1 cellular context compared by ENCODE assay signal in genomic region chr20:58389324-58389967, GRCh38.
TF ChIP-seq lines count a peak whose summit lies in the region.

No MANE protein-coding gene starts in this region.

TF ChIP-seq in HepG2, 621 proteins besides CTCF, POLR2A, EP300 and RAD21 (continued from another document and continues in another):
- peak; percentile 95 for TF ChIP-seq AGO2 (optimal IDR thresholded peaks at IDR 0.05; ENCODE audit: low read depth, low read length)
- TF ChIP-seq IRF9 (CRISPR knock-in tag; IDR thresholded peaks at IDR 0.05; ENCODE audit: borderline replicate concordance), result no peak
- peak; percentile 85 for TF ChIP-seq YEATS4 (CRISPR knock-in tag; IDR thresholded peaks at IDR 0.05; ENCODE audit: borderline replicate concordance)
- peak; percentile 34; the same call in 1 of the 2 replicates for TF ChIP-seq GATAD1 (CRISPR knock-in tag; IDR thresholded peaks at IDR 0.05)
- peak; percentile 77; the same call in 1 of the 2 replicates for TF ChIP-seq TEAD2 (CRISPR knock-in tag; IDR thresholded peaks at IDR 0.05)
- TF ChIP-seq ZBTB26 (CRISPR knock-in tag; IDR thresholded peaks at IDR 0.05; ENCODE audit: borderline replicate concordance), result peak; percentile 17; the same call in 1 of the 2 replicates
- TF ChIP-seq ZNF234 (CRISPR knock-in tag; conservative IDR thresholded peaks at IDR 0.05), result peak; percentile 59; the same call in 1 of the 2 replicates
- TF ChIP-seq NFATC3 (CRISPR knock-in tag; IDR thresholded peaks at IDR 0.05), result no peak
- 0 out of 2 replicates have a peak, but pooled peaks have one; percentile 87 for TF ChIP-seq WIZ (CRISPR knock-in tag; IDR thresholded peaks at IDR 0.05)
- TF ChIP-seq BHLHE40 (IDR thresholded peaks at IDR 0.05; ENCODE audit: low read length), result no peak
- peak; percentile 18; the same call in 1 of the 2 replicates for TF ChIP-seq ZNF547 (CRISPR knock-in tag; IDR thresholded peaks at IDR 0.05)
- TF ChIP-seq ZNF343 (CRISPR knock-in tag; IDR thresholded peaks at IDR 0.05), result peak; percentile 41; the same call in 1 of the 2 replicates
- 0 out of 2 replicates have a peak, but pooled peaks have one; percentile 38 for TF ChIP-seq ZNF30 (CRISPR knock-in tag; IDR thresholded peaks at IDR 0.05)
- no peak for TF ChIP-seq ZNF674 (CRISPR knock-in tag; IDR thresholded peaks at IDR 0.05; ENCODE audit: low read depth)
- TF ChIP-seq AGO1 (IDR thresholded peaks at IDR 0.05; ENCODE audit: low read depth, low read length, poor library complexity, severe bottlenecking), result peak; percentile 55
- 0 out of 2 replicates have a peak, but pooled peaks have one; percentile 2 for TF ChIP-seq E2F1 (CRISPR knock-in tag; IDR thresholded peaks at IDR 0.05)
- TF ChIP-seq HMGXB4 (CRISPR knock-in tag; IDR thresholded peaks at IDR 0.05; ENCODE audit: borderline replicate concordance in 1 of 2, low read depth in 1 of 2), result peak in 1 of 2 experiments; percentile 81; a peak in 2 of 4 replicates
- no peak for TF ChIP-seq ZNF296 (CRISPR knock-in tag; conservative IDR thresholded peaks at IDR 0.05)
- TF ChIP-seq RAD51 (IDR thresholded peaks at IDR 0.05; ENCODE audit: borderline replicate concordance), result no peak
- no peak for TF ChIP-seq MNT (IDR thresholded peaks at IDR 0.05)
- no peak for TF ChIP-seq ZEB1 (IDR thresholded peaks at IDR 0.05; ENCODE audit: insufficient replicate concordance, low read depth)
- TF ChIP-seq BRD4 (CRISPR knock-in tag; IDR thresholded peaks at IDR 0.05), result peak; percentile 89
- TF ChIP-seq FOXO1 (CRISPR knock-in tag; IDR thresholded peaks at IDR 0.05), result no peak
- 0 out of 2 replicates have a peak, but pooled peaks have one; percentile 2 for TF ChIP-seq ZHX2 (IDR thresholded peaks at IDR 0.05; ENCODE audit: low read depth)
- TF ChIP-seq ZHX2 (CRISPR knock-in tag; IDR thresholded peaks at IDR 0.05; ENCODE audit: borderline replicate concordance), result no peak
- TF ChIP-seq YY1 (IDR thresholded peaks at IDR 0.05; ENCODE audit: insufficient read depth, insufficient replicate concordance, low read depth, low read length), result peak; percentile 56
- TF ChIP-seq ZNF629 (CRISPR knock-in tag; conservative IDR thresholded peaks at IDR 0.05), result no peak
- no peak; the same call in 1 of the 2 replicates for TF ChIP-seq SAFB2 (CRISPR knock-in tag; IDR thresholded peaks at IDR 0.05; ENCODE audit: borderline replicate concordance, low read depth)
- TF ChIP-seq ZNF496 (CRISPR knock-in tag; IDR thresholded peaks at IDR 0.05; ENCODE audit: insufficient replicate concordance), result no peak
- no peak for TF ChIP-seq NRL (CRISPR knock-in tag; IDR thresholded peaks at IDR 0.05; ENCODE audit: borderline replicate concordance)
- no peak for TF ChIP-seq SATB2 (CRISPR knock-in tag; IDR thresholded peaks at IDR 0.05)
- no peak for TF ChIP-seq ZNF326 (CRISPR knock-in tag; IDR thresholded peaks at IDR 0.05; ENCODE audit: borderline replicate concordance)
- TF ChIP-seq ZNF597 (CRISPR knock-in tag; IDR thresholded peaks at IDR 0.05), result 0 out of 2 replicates have a peak, but pooled peaks have one; percentile 31
- no peak for TF ChIP-seq BCLAF1 (IDR thresholded peaks at IDR 0.05)
- peak; percentile 10; the same call in 1 of the 2 replicates for TF ChIP-seq ZNF788 (CRISPR knock-in tag; IDR thresholded peaks at IDR 0.05; ENCODE audit: borderline replicate concordance)
- TF ChIP-seq LBX2 (CRISPR knock-in tag; IDR thresholded peaks at IDR 0.05; ENCODE audit: borderline replicate concordance), result 0 out of 2 replicates have a peak, but pooled peaks have one; percentile 74
- 0 out of 2 replicates have a peak, but pooled peaks have one; percentile 54 for TF ChIP-seq ISL2 (CRISPR knock-in tag; IDR thresholded peaks at IDR 0.05)
- no peak; the same call in 1 of the 2 replicates for TF ChIP-seq ETV6 (CRISPR knock-in tag; conservative IDR thresholded peaks at IDR 0.05)
- no peak for TF ChIP-seq HNRNPK (IDR thresholded peaks at IDR 0.05; ENCODE audit: low read depth, low read length, poor library complexity, severe bottlenecking)
- no peak for TF ChIP-seq JARID2 (CRISPR knock-in tag; IDR thresholded peaks at IDR 0.05; ENCODE audit: insufficient replicate concordance)
